ENCODE assay signal across 10 cellular contexts in genomic region chr1:241857131-241857530, GRCh38. TPM values are rescaled to one million over a fixed set of nuclear protein-coding genes. Genes with fewer than 3 reads are reported as not detected.
DNase-seq lines count a peak whose midpoint lies in the region; ATAC-seq and TF ChIP-seq lines count a peak whose summit lies in the region.
"Had no signal": no experiment of that assay in that cellular context is flagged by ENCODE, and none has a peak within 500 bp of the region (broad histone marks: within the 10 kb centered on the region; RNA-seq: fewer than 3 reads in every experiment).

No MANE protein-coding gene starts in this region.

- H3K4me3 ChIP-seq in right atrium auricular region = no peak overlapping the region

- no peak for TF ChIP-seq POLR2A in GM18505 (IDR thresholded peaks at IDR 0.05; ENCODE audit: borderline replicate concordance, extremely low read depth, insufficient read depth, insufficient read length)

- ATAC-seq in GM18505 (IDR thresholded peaks at IDR 0.05; ENCODE audit: unreplicated experiment) (peak; percentile 96), GM21529 (IDR thresholded peaks at IDR 0.05; ENCODE audit: unreplicated experiment) (peak; percentile 87), HG03354 (IDR thresholded peaks at IDR 0.05; ENCODE audit: poor library complexity, severe bottlenecking, unreplicated experiment) (peak; percentile 73)
- ATAC-seq: naive thymus-derived CD4-positive, alpha-beta T cell had no signal

- H3K4me1 ChIP-seq in right atrium auricular region = no peaks in the 10 kb centered on the region

- no peaks in the 10 kb centered on the region for H3K27me3 ChIP-seq in right atrium auricular region

- no peak overlapping the region for H3K27ac ChIP-seq in right atrium auricular region

- TF ChIP-seq CTCF in right atrium auricular region (IDR thresholded peaks at IDR 0.05) = no peak

- no peaks in the 10 kb centered on the region for H3K36me3 ChIP-seq in right atrium auricular region

- DNase-seq in epidermal melanocyte (ENCODE audit: insufficient read length, low spot score) (peak; percentile 82), right atrium auricular region (ENCODE audit: low spot score) (no peak), HCEC 1CT (no peak), midbrain (lab: John Stamatoyannopoulos, UW) (no peak)
- no peak for DNase-seq in activated CD4-positive, alpha-beta T cell treated with anti-CD3 and anti-CD28 coated beads, Interleukin-2, amount 50 U/mL, for 48 hours
- DNase-seq: activated T-cell treated with anti-CD3 and anti-CD28 coated beads for 4 hours; naive thymus-derived CD4-positive, alpha-beta T cell had no signal

- H3K9me3 ChIP-seq in right atrium auricular region = no peaks in the 10 kb centered on the region

RNA-seq across cellular contexts. Expression of gene EXO1, which starts 9.1 kb away (rescaled TPM):
- total RNA-seq in right atrium auricular region = under 1 TPM in 1 of 2 donors, not detected in 1; 0.16 TPM
